Comparison of ENCODE assay signal across 19 cellular contexts in the genomic region with DNA sequence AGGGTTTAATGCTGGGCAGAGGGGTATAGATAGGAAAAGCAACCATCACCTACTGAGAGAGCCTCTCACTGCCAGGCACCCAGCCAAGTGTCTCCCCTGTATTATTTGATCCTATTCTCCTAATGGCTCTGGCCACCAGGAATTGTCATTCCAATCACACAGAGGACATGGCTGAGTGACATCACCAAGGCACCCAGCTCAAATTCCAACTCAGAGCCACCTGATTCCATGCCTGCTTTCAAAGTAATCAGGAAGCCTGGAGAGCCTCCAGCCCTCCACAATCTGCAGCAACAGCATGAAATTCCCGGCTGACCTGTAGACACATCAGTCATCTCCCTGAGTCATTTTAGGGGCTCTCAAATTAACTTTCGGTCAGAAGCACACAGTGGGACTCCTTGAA.
"Had no signal": no experiment of that assay in that cellular context is flagged by ENCODE, and none has a peak within 500 bp of the region (broad histone marks: within the 10 kb centered on the region; RNA-seq: fewer than 3 reads in every experiment).

No MANE protein-coding gene starts in this region.

- H3K4me3 ChIP-seq: heart right ventricle, left ventricle myocardium inferior, lung, ovary, right lobe of liver, tibial nerve had no signal

- H3K27me3 ChIP-seq: heart right ventricle, neutrophil, ovary, right lobe of liver, tibial nerve had no signal

- H3K27ac ChIP-seq: heart right ventricle, left ventricle myocardium inferior, neutrophil, ovary, right lobe of liver, tibial nerve had no signal

- DNase-seq: activated CD4-positive, alpha-beta T cell treated with anti-CD3 and anti-CD28 coated beads for 36 hours; activated CD4-positive, CD25-positive, alpha-beta regulatory T cell; activated CD8-positive, alpha-beta memory T cell treated with anti-CD3 and anti-CD28 coated beads, Interleukin-2, amount 10 ng/mL, durations not matched to agents 7 days and 5 days; activated CD8-positive, alpha-beta T cell treated with anti-CD3 and anti-CD28 coated beads, Interleukin-2, amount 10 ng/mL, durations not matched to agents 7 days and 5 days; activated naive CD4-positive, alpha-beta T cell; activated T-cell treated with anti-CD3 and anti-CD28 coated beads, Interleukin-2, amount 50 U/mL, for 72 hours; endodermal cell; foreskin melanocyte; heart right ventricle; kidney glomerular epithelial cell; left ventricle myocardium inferior; nephron progenitor cell; ovary; right lobe of liver; stimulated activated CD4-positive, alpha-beta T cell treated with anti-CD3 and anti-CD28 coated beads, Interleukin-2, amount 100 ng/mL, for 48 hours; stimulated activated naive CD4-positive, alpha-beta T cell treated with Interleukin-2 at 50 U/mL for 16 hours had no signal

- H3K36me3 ChIP-seq: heart right ventricle, left ventricle myocardium inferior, neutrophil, ovary, right lobe of liver, tibial nerve had no signal

- H3K4me1 ChIP-seq: heart right ventricle, left ventricle myocardium inferior, right lobe of liver, tibial nerve had no signal
